1 cellular context compared by ENCODE assay signal in genomic region chr10:22723783-22724182, GRCh38.
TF ChIP-seq lines count a peak whose summit lies in the region.

No MANE protein-coding gene starts in this region.

TF ChIP-seq in GM23338, 12 proteins besides CTCF, POLR2A, EP300 and RAD21 (continued from another document):
- TF ChIP-seq ZNF462 (CRISPR knock-in tag; IDR thresholded peaks at IDR 0.05), result no peak
